In genomic region chr6:80725156-80725930, GRCh38 we compare ENCODE assay signal across 2 cellular contexts.
TF ChIP-seq lines count a peak whose summit lies in the region.

No MANE protein-coding gene starts in this region.

TF ChIP-seq in SK-N-SH, 30 proteins besides CTCF, POLR2A, EP300 and RAD21 (continued from another document):
- no peak for TF ChIP-seq REST (IDR thresholded peaks at IDR 0.05; ENCODE audit: low read depth, low read length)
- TF ChIP-seq JUND (IDR thresholded peaks at IDR 0.05) = no peak
- TF ChIP-seq RCOR1 (IDR thresholded peaks at IDR 0.05; ENCODE audit: low read length) = no peak
- no peak for TF ChIP-seq MXI1 (IDR thresholded peaks at IDR 0.05; ENCODE audit: low read depth, low read length)
- no peak for TF ChIP-seq EZH2phosphoT487 (IDR thresholded peaks at IDR 0.05; ENCODE audit: borderline replicate concordance, low read depth)
- no peak for TF ChIP-seq SMC3 (IDR thresholded peaks at IDR 0.05; ENCODE audit: low read depth, low read length)
- TF ChIP-seq TEAD4 (IDR thresholded peaks at IDR 0.05; ENCODE audit: borderline replicate concordance, insufficient read depth) = no peak
TF ChIP-seq in SK-N-SH: peak in this region for 0.

TF ChIP-seq in SK-N-SH treated with all-trans-retinoic acid at 6 μM for 48 hours, 23 proteins besides CTCF, POLR2A, EP300 and RAD21 (continued from another document):
- TF ChIP-seq PATZ1 (CRISPR knock-in tag; IDR thresholded peaks at IDR 0.05; ENCODE audit: borderline replicate concordance) = no peak
